In genomic region chr4:144142690-144143326, GRCh38 we compare ENCODE assay signal across 8 cellular contexts. TPM values are rescaled to one million over a fixed set of nuclear protein-coding genes. Genes with fewer than 3 reads are reported as not detected.
DNase-seq lines count a peak whose midpoint lies in the region; ATAC-seq, FAIRE-seq and TF ChIP-seq lines count a peak whose summit lies in the region.
"Not testable (repeated sequence)": the region's sequence is repeated elsewhere in the genome, so short reads cannot be mapped to it uniquely, and the experiment has no call there.

No MANE protein-coding gene starts in this region.

- CTCF ChIA-PET in activated CD4-positive, alpha-beta T cell treated with anti-CD3 and anti-CD28 coated beads, Interleukin-2, amount 10 ng/mL, durations not matched to agents 7 days and 5 days (lab: Charles Lee) = not testable (repeated sequence)

- DNase-seq in GDM1 (lab: John Stamatoyannopoulos, UW) (peak; percentile 23), NCI-H460 (ENCODE audit: extremely low read depth, low read depth) (peak; percentile 19), myocyte (ENCODE audit: low read depth) (peak; percentile 14), urothelium cell line (ENCODE audit: low spot score) (peak; percentile 5)
- peak; percentile 33 for DNase-seq in activated CD4-positive, alpha-beta T cell treated with anti-CD3 and anti-CD28 coated beads, Interleukin-2, amount 10 ng/mL, durations not matched to agents 7 days and 5 days
- DNase-seq in esophagus muscularis mucosa (ENCODE audit: extremely low spot score) = not testable (repeated sequence)

- not testable (repeated sequence) for H3K27ac ChIP-seq in esophagus muscularis mucosa (replicated peaks in 1 of 4)

- not testable (repeated sequence) for H3K9me3 ChIP-seq in esophagus muscularis mucosa

- TF ChIP-seq CTCF in esophagus muscularis mucosa (IDR thresholded peaks at IDR 0.05) = peak; percentile 23 to 53 (median 35)

- not testable (repeated sequence) for H3K27ac Mint-ChIP-seq in activated CD4-positive, alpha-beta T cell treated with anti-CD3 and anti-CD28 coated beads, Interleukin-2, amount 10 ng/mL, durations not matched to agents 7 days and 5 days

- H3K9me3 Mint-ChIP-seq in activated CD4-positive, alpha-beta T cell treated with anti-CD3 and anti-CD28 coated beads, Interleukin-2, amount 10 ng/mL, durations not matched to agents 7 days and 5 days = not testable (repeated sequence)

- POLR2A ChIA-PET in activated CD4-positive, alpha-beta T cell treated with anti-CD3 and anti-CD28 coated beads, Interleukin-2, amount 10 ng/mL, durations not matched to agents 7 days and 5 days (lab: Charles Lee) = not testable (repeated sequence)

- 41% methylated on average over 4 of the region's 4 CpGs for WGBS in esophagus muscularis mucosa

- H3K27me3 ChIP-seq in esophagus muscularis mucosa = not testable (repeated sequence)

- H3K36me3 Mint-ChIP-seq in activated CD4-positive, alpha-beta T cell treated with anti-CD3 and anti-CD28 coated beads, Interleukin-2, amount 10 ng/mL, durations not matched to agents 7 days and 5 days (ENCODE audit: low read depth) = not testable (repeated sequence)

- ATAC-seq in GM21526 (IDR thresholded peaks at IDR 0.05; ENCODE audit: low FRiP score, unreplicated experiment) (peak; percentile 85), HG03354 (IDR thresholded peaks at IDR 0.05; ENCODE audit: poor library complexity, severe bottlenecking, unreplicated experiment) (peak; percentile 89)

- intact Hi-C loops in esophagus muscularis mucosa (cut with DNase I) = not testable (repeated sequence)

- TF ChIP-seq EP300 in esophagus muscularis mucosa (IDR thresholded peaks at IDR 0.05) = not testable (repeated sequence)

- H3K27me3 Mint-ChIP-seq in activated CD4-positive, alpha-beta T cell treated with anti-CD3 and anti-CD28 coated beads, Interleukin-2, amount 10 ng/mL, durations not matched to agents 7 days and 5 days = not testable (repeated sequence)

- not testable (repeated sequence) for FAIRE-seq in urothelium cell line (lab: Jason Lieb, UNC)

- not testable (repeated sequence) for H3K36me3 ChIP-seq in esophagus muscularis mucosa

- H3K4me3 ChIP-seq in esophagus muscularis mucosa = not testable (repeated sequence)

- H3K4me3 Mint-ChIP-seq in activated CD4-positive, alpha-beta T cell treated with anti-CD3 and anti-CD28 coated beads, Interleukin-2, amount 10 ng/mL, durations not matched to agents 7 days and 5 days = not testable (repeated sequence)

- TF ChIP-seq POLR2A in esophagus muscularis mucosa (IDR thresholded peaks at IDR 0.05; ENCODE audit: low read depth) = not testable (repeated sequence)

- H3K4me1 Mint-ChIP-seq in activated CD4-positive, alpha-beta T cell treated with anti-CD3 and anti-CD28 coated beads, Interleukin-2, amount 10 ng/mL, durations not matched to agents 7 days and 5 days = not testable (repeated sequence)

- H3K4me1 ChIP-seq in esophagus muscularis mucosa = not testable (repeated sequence)

RNA-seq across cellular contexts. Expression of gene GYPA, which starts 2.3 kb away (rescaled TPM):
- not detected in 2 replicates for total RNA-seq in NCI-H460 (2014; rRNA removed; shearing (Covaris generic))
- polyA plus RNA-seq in NCI-H460 (2014; cell fraction: nucleus; rRNA removed) = not detected in 2 replicates
- total RNA-seq in activated CD4-positive, alpha-beta T cell treated with anti-CD3 and anti-CD28 coated beads, Interleukin-2, amount 10 ng/mL, durations not matched to agents 7 days and 5 days = not detected
- total RNA-seq in esophagus muscularis mucosa (not detected), myocyte (not detected in 2 replicates)
- polyA plus RNA-seq in myocyte (2012) = not detected
